In the genomic region with DNA sequence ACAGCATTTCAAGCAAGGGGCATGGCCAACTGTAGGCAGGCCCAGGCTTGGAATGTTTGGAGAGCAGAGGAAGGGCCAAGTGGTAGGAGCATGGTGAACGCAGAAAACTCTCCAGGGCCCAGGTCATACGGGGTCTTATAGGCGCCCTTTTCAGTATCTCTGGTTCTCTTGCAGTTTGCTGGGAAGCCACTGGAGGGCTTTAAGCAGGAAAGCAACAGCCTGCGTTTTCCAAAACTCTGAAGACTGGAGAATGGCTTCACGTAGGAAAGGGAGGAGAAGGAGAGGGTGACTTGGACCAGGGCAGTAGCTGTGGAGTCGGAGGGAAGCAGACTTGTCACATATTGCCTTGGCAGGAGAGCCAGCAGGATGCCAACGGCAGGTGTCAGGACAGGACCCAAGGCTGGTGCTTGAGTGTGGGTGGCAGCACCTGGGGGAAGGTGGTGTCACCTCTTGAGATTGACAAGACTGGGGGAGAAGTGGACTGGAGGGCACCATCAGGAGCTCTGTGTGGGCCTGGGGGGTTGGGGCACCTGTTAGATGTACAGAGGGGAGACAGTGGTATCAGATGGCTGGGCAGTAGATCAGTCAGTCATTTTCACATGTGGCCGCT, we compare ENCODE assay signal across 8 cellular contexts. TPM values are rescaled to one million over a fixed set of nuclear protein-coding genes. Genes with fewer than 3 reads are reported as not detected.
DNase-seq lines count a peak whose midpoint lies in the region; ATAC-seq and TF ChIP-seq lines count a peak whose summit lies in the region.

No MANE protein-coding gene starts in this region.

- TF ChIP-seq CTCF in adrenal gland (IDR thresholded peaks at IDR 0.05) (peak; percentile 17 to 51 (median 44)), liver (IDR thresholded peaks at IDR 0.05; ENCODE audit: low read depth, low read length, missing input control) (peak; percentile 43)

- DNase-seq in AG20443 (ENCODE audit: low spot score): peak; percentile 27
- peak; percentile 50 to 79 for DNase-seq in HAP-1 (ENCODE audit: low spot score in 2 of 2)
- peak in 2 of 7 donors; percentile 38 to 39 for DNase-seq in adrenal gland
- no peak for DNase-seq in epidermal melanocyte (ENCODE audit: insufficient read length, low spot score)
- no peak for DNase-seq in SKM-1 treated with dmso at 0.1 percent for 144 hours (lab: John Stamatoyannopoulos, UW; ENCODE audit: unreplicated experiment)

- ATAC-seq in HG03095 (IDR thresholded peaks at IDR 0.05; ENCODE audit: unreplicated experiment) (no peak), GM21737 (IDR thresholded peaks at IDR 0.05; ENCODE audit: unreplicated experiment) (no peak)

- 26 to 45% (median 31%) methylated on average over 6 to 8 of the region's 8 CpGs for WGBS in adrenal gland, 4 donors
- 32% methylated on average over 8 of the region's 8 CpGs for WGBS in liver

- H3K27ac ChIP-seq in adrenal gland (no peak overlapping the region), liver (ENCODE audit: low read depth in 1 of 2, low read length in 2 of 2) (no peak overlapping the region)

- no peaks in the 10 kb centered on the region; the same call in 1 of the 2 replicates for H3K4me1 ChIP-seq in HAP-1
- no peaks in the 10 kb centered on the region for H3K4me1 ChIP-seq in adrenal gland (replicated peaks in 1 of 2)
- H3K4me1 ChIP-seq in liver (ENCODE audit: control insufficient read depth in 4 of 4, insufficient read depth in 4 of 4, low read length in 3 of 4): no peaks in the 10 kb centered on the region

- H3K4me3 ChIP-seq in HAP-1 (no peak overlapping the region), adrenal gland (no peak overlapping the region), liver (ENCODE audit: low read depth in 1 of 3, low read length in 3 of 3) (no peak overlapping the region)

- in situ Hi-C loops in HAP-1 (cut with MboI; ENCODE audit: low sequenced_read_pairs): no loop called here

- intact Hi-C loops in adrenal gland (cut with DNase I): no loop called here

- H3K36me3 ChIP-seq in HAP-1 (replicated peaks) (no peaks in the 10 kb centered on the region), adrenal gland (replicated peaks in 1 of 2) (no peaks in the 10 kb centered on the region), liver (ENCODE audit: control insufficient read depth in 4 of 4, insufficient read depth in 3 of 4, low read depth in 1 of 4, low read length in 3 of 4) (no peaks in the 10 kb centered on the region)

- TF ChIP-seq RAD21 in liver (IDR thresholded peaks at IDR 0.05): peak; percentile 37 to 77

- H3K27me3 ChIP-seq in HAP-1 (ENCODE audit: low read depth): no peaks in the 10 kb centered on the region
- peaks cover 22% of the 10 kb centered on the region for H3K27me3 ChIP-seq in adrenal gland
- H3K27me3 ChIP-seq in liver (ENCODE audit: control insufficient read depth in 4 of 4, insufficient read depth in 4 of 4, low read length in 3 of 4): peaks cover 0 to 3% (median 0%) of the 10 kb centered on the region in 4 donors

- TF ChIP-seq POLR2A in adrenal gland (IDR thresholded peaks at IDR 0.05): no peak

- no peaks in the 10 kb centered on the region for H3K9me3 ChIP-seq in HAP-1
- no peaks in the 10 kb centered on the region for H3K9me3 ChIP-seq in adrenal gland (replicated peaks in 1 of 3)
- no peaks in the 10 kb centered on the region for H3K9me3 ChIP-seq in liver (ENCODE audit: control insufficient read depth in 4 of 4, low read length in 3 of 4)

- no peak overlapping the region for H3K9ac ChIP-seq in liver (ENCODE audit: low read depth in 1 of 2, low read length in 2 of 2)

TF ChIP-seq in liver, 16 proteins besides CTCF, POLR2A, EP300 and RAD21:
- TF ChIP-seq NR2F2 (IDR thresholded peaks at IDR 0.05) (no peak), ATF3 (IDR thresholded peaks at IDR 0.05) (no peak), REST (IDR thresholded peaks at IDR 0.05) (no peak), SP1 (IDR thresholded peaks at IDR 0.05) (no peak), RXRA (IDR thresholded peaks at IDR 0.05) (no peak), HNF4G (IDR thresholded peaks at IDR 0.05) (no peak), EGR1 (IDR thresholded peaks at IDR 0.05; ENCODE audit: low read depth in 2 of 2) (no peak), HNF4A (conservative IDR thresholded peaks at IDR 0.05) (no peak), YY1 (IDR thresholded peaks at IDR 0.05) (no peak), GABPA (IDR thresholded peaks at IDR 0.05 in 1 of 2, conservative IDR thresholded peaks at IDR 0.05 in 1 of 2) (no peak), JUND (IDR thresholded peaks at IDR 0.05) (no peak), TAF1 (conservative IDR thresholded peaks at IDR 0.05) (no peak)
- TF ChIP-seq, protein P1, sequence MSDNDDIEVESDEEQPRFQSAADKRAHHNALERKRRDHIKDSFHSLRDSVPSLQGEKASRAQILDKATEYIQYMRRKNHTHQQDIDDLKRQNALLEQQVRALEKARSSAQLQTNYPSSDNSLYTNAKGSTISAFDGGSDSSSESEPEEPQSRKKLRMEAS (IDR thresholded peaks at IDR 0.05): no peak
- TF ChIP-seq, protein P2, sequence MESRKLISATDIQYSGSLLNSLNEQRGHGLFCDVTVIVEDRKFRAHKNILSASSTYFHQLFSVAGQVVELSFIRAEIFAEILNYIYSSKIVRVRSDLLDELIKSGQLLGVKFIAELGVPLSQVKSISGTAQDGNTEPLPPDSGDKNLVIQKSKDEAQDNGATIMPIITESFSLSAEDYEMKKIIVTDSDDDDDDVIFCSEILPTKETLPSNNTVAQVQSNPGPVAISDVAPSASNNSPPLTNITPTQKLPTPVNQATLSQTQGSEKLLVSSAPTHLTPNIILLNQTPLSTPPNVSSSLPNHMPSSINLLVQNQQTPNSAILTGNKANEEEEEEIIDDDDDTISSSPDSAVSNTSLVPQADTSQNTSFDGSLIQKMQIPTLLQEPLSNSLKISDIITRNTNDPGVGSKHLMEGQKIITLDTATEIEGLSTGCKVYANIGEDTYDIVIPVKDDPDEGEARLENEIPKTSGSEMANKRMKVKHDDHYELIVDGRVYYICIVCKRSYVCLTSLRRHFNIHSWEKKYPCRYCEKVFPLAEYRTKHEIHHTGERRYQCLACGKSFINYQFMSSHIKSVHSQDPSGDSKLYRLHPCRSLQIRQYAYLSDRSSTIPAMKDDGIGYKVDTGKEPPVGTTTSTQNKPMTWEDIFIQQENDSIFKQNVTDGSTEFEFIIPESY (IDR thresholded peaks at IDR 0.05): no peak

RNA-seq across cellular contexts. Expression of gene TKTL1, which starts 21.9 kb away (rescaled TPM):
- total RNA-seq in adrenal gland (1 to 10 TPM in 1 of 8 donors, under 1 TPM in 4, not detected in 3; 0.16 to 1.1 (median 0.56) TPM), liver (under 1 TPM in 1 of 2 donors, not detected in 1; under 0.01 TPM)
- polyA plus RNA-seq in adrenal gland (under 1 TPM in 1 of 3 donors, not detected in 2; 0.31 TPM), liver (not detected)

RNA-seq across cellular contexts. Expression of gene TEX28, which starts 22.6 kb away (rescaled TPM):
- total RNA-seq in adrenal gland (under 1 TPM in 1 of 8 donors, not detected in 7; 0.18 TPM), liver (not detected)
- polyA plus RNA-seq in adrenal gland (under 1 TPM in 1 of 3 donors, not detected in 2; 0.07 TPM), liver (not detected)

RNA-seq across cellular contexts. Expression of gene FLNA, which starts 56.9 kb away (rescaled TPM):
- total RNA-seq in adrenal gland (100 to 1,000 TPM; 334 to 979 (median 504) TPM), liver (100 to 1,000 TPM; 150 to 152 TPM)
- polyA plus RNA-seq in adrenal gland (100 to 1,000 TPM; 169 to 861 (median 612) TPM), liver (10 to 100 TPM; 23.4 to 84.8 TPM)

Comparison
In these comparisons a context has a peak if more than half of its experiments do, and no peak if none do; other contexts are left out.
1. DNase-seq: peak in AG20443 (single experiment) and HAP-1 (2 of 2); none in epidermal melanocyte (single experiment) and SKM-1 treated with dmso at 0.1 percent for 144 hours (single experiment).